1 cellular context compared by ENCODE assay signal in genomic region chr2:3659447-3660432, GRCh38.
TF ChIP-seq lines count a peak whose summit lies in the region.

No MANE protein-coding gene starts in this region.

TF ChIP-seq in HepG2, 621 proteins besides CTCF, POLR2A, EP300 and RAD21 (continued from another document and continues in another):
- TF ChIP-seq TERF1 (CRISPR knock-in tag; IDR thresholded peaks at IDR 0.05) (no peak), SMARCC2 (IDR thresholded peaks at IDR 0.05) (no peak), RCOR2 (CRISPR knock-in tag; IDR thresholded peaks at IDR 0.05) (no peak), LRRFIP1 (CRISPR knock-in tag; conservative IDR thresholded peaks at IDR 0.05) (no peak), NRL (CRISPR knock-in tag; IDR thresholded peaks at IDR 0.05; ENCODE audit: borderline replicate concordance) (peak; percentile 67; the same call in 1 of the 2 replicates), STAG1 (CRISPR knock-in tag; IDR thresholded peaks at IDR 0.05) (no peak), MTF1 (CRISPR knock-in tag; IDR thresholded peaks at IDR 0.05) (no peak), MIER2 (CRISPR knock-in tag; IDR thresholded peaks at IDR 0.05) (no peak), ZNF782 (CRISPR knock-in tag; IDR thresholded peaks at IDR 0.05; ENCODE audit: borderline replicate concordance) (no peak), PTBP1 (IDR thresholded peaks at IDR 0.05; ENCODE audit: low read depth, low read length, poor library complexity, severe bottlenecking) (no peak), TCF12 (IDR thresholded peaks at IDR 0.05) (no peak), TCF12 (CRISPR knock-in tag; IDR thresholded peaks at IDR 0.05) (no peak), PHF8 (CRISPR knock-in tag; IDR thresholded peaks at IDR 0.05) (peak; percentile 56; the same call in 1 of the 2 replicates), NFKBIZ (CRISPR knock-in tag; IDR thresholded peaks at IDR 0.05) (no peak), ZNF335 (CRISPR knock-in tag; IDR thresholded peaks at IDR 0.05) (no peak), ZSCAN31 (CRISPR knock-in tag; IDR thresholded peaks at IDR 0.05; ENCODE audit: low read depth) (0 out of 2 replicates have a peak, but pooled peaks have one; percentile 38), ZBTB21 (CRISPR knock-in tag; IDR thresholded peaks at IDR 0.05) (no peak), TFE3 (CRISPR knock-in tag; IDR thresholded peaks at IDR 0.05) (no peak), ZNF800 (CRISPR knock-in tag; IDR thresholded peaks at IDR 0.05) (no peak), ZSCAN22 (CRISPR knock-in tag; IDR thresholded peaks at IDR 0.05) (no peak), NPAS2 (CRISPR knock-in tag; IDR thresholded peaks at IDR 0.05; ENCODE audit: borderline replicate concordance) (no peak), ZNF225 (CRISPR knock-in tag; IDR thresholded peaks at IDR 0.05) (0 out of 2 replicates have a peak, but pooled peaks have one; percentile 39), ELF3 (CRISPR knock-in tag; IDR thresholded peaks at IDR 0.05) (no peak), WIZ (CRISPR knock-in tag; IDR thresholded peaks at IDR 0.05) (0 out of 2 replicates have a peak, but pooled peaks have one; percentile 49), REPIN1 (CRISPR knock-in tag; IDR thresholded peaks at IDR 0.05; ENCODE audit: borderline replicate concordance, low read depth) (peak; percentile 41; the same call in 1 of the 2 replicates), SRF (IDR thresholded peaks at IDR 0.05; ENCODE audit: low read depth, low read length) (no peak), GPN1 (CRISPR knock-in tag; IDR thresholded peaks at IDR 0.05; ENCODE audit: borderline replicate concordance) (no peak), ZKSCAN5 (CRISPR knock-in tag; IDR thresholded peaks at IDR 0.05) (no peak), SP4 (CRISPR knock-in tag; IDR thresholded peaks at IDR 0.05) (no peak), ZNF143 (CRISPR knock-in tag; IDR thresholded peaks at IDR 0.05) (0 out of 2 replicates have a peak, but pooled peaks have one; percentile 47), ZFP36 (IDR thresholded peaks at IDR 0.05; ENCODE audit: borderline replicate concordance, low read depth, low read length, partially characterized antibody) (no peak), ZNF619 (CRISPR knock-in tag; IDR thresholded peaks at IDR 0.05) (no peak), DMTF1 (CRISPR knock-in tag; IDR thresholded peaks at IDR 0.05) (no peak), ZNF615 (CRISPR knock-in tag; IDR thresholded peaks at IDR 0.05; ENCODE audit: borderline replicate concordance) (no peak), CHD2 (IDR thresholded peaks at IDR 0.05; ENCODE audit: low read depth, low read length) (no peak), ZNF670 (CRISPR knock-in tag; IDR thresholded peaks at IDR 0.05; ENCODE audit: borderline replicate concordance) (no peak), ZNF580 (CRISPR knock-in tag; IDR thresholded peaks at IDR 0.05; ENCODE audit: borderline replicate concordance, low read depth) (peak; percentile 30; the same call in 1 of the 2 replicates), SNRNP70 (IDR thresholded peaks at IDR 0.05; ENCODE audit: low read depth, low read length) (no peak)
- TF ChIP-seq, protein P1, sequence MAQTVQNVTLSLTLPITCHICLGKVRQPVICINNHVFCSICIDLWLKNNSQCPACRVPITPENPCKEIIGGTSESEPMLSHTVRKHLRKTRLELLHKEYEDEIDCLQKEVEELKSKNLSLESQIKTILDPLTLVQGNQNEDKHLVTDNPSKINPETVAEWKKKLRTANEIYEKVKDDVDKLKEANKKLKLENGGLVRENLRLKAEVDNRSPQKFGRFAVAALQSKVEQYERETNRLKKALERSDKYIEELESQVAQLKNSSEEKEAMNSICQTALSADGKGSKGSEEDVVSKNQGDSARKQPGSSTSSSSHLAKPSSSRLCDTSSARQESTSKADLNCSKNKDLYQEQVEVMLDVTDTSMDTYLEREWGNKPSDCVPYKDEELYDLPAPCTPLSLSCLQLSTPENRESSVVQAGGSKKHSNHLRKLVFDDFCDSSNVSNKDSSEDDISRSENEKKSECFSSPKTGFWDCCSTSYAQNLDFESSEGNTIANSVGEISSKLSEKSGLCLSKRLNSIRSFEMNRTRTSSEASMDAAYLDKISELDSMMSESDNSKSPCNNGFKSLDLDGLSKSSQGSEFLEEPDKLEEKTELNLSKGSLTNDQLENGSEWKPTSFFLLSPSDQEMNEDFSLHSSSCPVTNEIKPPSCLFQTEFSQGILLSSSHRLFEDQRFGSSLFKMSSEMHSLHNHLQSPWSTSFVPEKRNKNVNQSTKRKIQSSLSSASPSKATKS (CRISPR knock-in tag; IDR thresholded peaks at IDR 0.05), result no peak
- TF ChIP-seq, protein P2, sequence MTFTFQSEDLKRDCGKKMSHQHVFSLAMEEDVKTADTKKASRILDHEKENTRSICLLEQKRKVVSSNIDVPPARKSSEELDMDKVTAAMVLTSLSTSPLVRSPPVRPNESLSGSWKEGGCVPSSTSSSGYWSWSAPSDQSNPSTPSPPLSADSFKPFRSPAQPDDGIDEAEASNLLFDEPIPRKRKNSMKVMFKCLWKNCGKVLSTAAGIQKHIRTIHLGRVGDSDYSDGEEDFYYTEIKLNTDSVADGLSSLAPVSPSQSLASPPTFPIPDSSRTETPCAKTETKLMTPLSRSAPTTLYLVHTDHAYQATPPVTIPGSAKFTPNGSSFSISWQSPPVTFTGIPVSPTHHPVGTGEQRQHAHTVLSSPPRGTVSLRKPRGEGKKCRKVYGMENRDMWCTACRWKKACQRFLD (CRISPR knock-in tag; IDR thresholded peaks at IDR 0.05; ENCODE audit: borderline replicate concordance), result no peak
- TF ChIP-seq, protein P3, sequence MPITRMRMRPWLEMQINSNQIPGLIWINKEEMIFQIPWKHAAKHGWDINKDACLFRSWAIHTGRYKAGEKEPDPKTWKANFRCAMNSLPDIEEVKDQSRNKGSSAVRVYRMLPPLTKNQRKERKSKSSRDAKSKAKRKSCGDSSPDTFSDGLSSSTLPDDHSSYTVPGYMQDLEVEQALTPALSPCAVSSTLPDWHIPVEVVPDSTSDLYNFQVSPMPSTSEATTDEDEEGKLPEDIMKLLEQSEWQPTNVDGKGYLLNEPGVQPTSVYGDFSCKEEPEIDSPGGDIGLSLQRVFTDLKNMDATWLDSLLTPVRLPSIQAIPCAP (CRISPR knock-in tag; IDR thresholded peaks at IDR 0.05; ENCODE audit: low read depth), result no peak
- TF ChIP-seq, protein P4, sequence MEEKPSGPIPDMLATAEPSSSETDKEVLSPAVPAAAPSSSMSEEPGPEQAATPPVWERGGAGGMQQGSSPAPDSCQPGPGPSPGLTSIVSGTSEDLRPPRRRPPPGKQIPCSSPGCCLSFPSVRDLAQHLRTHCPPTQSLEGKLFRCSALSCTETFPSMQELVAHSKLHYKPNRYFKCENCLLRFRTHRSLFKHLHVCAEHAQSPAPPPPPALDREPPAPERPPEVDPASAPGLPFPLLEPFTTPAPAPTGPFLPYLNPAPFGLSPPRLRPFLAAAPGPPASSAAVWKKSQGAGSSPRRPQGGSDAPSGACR (CRISPR knock-in tag; IDR thresholded peaks at IDR 0.05), result no peak
- TF ChIP-seq, protein P5, sequence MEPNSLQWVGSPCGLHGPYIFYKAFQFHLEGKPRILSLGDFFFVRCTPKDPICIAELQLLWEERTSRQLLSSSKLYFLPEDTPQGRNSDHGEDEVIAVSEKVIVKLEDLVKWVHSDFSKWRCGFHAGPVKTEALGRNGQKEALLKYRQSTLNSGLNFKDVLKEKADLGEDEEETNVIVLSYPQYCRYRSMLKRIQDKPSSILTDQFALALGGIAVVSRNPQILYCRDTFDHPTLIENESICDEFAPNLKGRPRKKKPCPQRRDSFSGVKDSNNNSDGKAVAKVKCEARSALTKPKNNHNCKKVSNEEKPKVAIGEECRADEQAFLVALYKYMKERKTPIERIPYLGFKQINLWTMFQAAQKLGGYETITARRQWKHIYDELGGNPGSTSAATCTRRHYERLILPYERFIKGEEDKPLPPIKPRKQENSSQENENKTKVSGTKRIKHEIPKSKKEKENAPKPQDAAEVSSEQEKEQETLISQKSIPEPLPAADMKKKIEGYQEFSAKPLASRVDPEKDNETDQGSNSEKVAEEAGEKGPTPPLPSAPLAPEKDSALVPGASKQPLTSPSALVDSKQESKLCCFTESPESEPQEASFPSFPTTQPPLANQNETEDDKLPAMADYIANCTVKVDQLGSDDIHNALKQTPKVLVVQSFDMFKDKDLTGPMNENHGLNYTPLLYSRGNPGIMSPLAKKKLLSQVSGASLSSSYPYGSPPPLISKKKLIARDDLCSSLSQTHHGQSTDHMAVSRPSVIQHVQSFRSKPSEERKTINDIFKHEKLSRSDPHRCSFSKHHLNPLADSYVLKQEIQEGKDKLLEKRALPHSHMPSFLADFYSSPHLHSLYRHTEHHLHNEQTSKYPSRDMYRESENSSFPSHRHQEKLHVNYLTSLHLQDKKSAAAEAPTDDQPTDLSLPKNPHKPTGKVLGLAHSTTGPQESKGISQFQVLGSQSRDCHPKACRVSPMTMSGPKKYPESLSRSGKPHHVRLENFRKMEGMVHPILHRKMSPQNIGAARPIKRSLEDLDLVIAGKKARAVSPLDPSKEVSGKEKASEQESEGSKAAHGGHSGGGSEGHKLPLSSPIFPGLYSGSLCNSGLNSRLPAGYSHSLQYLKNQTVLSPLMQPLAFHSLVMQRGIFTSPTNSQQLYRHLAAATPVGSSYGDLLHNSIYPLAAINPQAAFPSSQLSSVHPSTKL (CRISPR knock-in tag; IDR thresholded peaks at IDR 0.05), result no peak; the same call in 1 of the 2 replicates
